8 cellular contexts compared by ENCODE assay signal in genomic region chr2:119702918-119703401, GRCh38. TPM values are rescaled to one million over a fixed set of nuclear protein-coding genes. Genes with fewer than 3 reads are reported as not detected.
A peak's percentile ranks its signal among the peaks of the same experiment; 100 is the strongest.
DNase-seq lines count a peak whose midpoint lies in the region; ATAC-seq, FAIRE-seq and TF ChIP-seq lines count a peak whose summit lies in the region.

No MANE protein-coding gene starts in this region.

- no peak for TF ChIP-seq EP300 in HepG2 (IDR thresholded peaks at IDR 0.05; ENCODE audit: low read depth in 2 of 2, low read length in 2 of 2)
- TF ChIP-seq EP300 in HepG2 (CRISPR knock-in tag; IDR thresholded peaks at IDR 0.05; ENCODE audit: borderline replicate concordance): no peak

- H3K27me3 ChIP-seq in HepG2 (ENCODE audit: control insufficient read depth in 1 of 2, insufficient read depth in 2 of 2, low read length in 2 of 2): peaks cover 2 to 4% of the 10 kb centered on the region in 2 experiments; a peak in 2 of 5 replicates

- no peak for TF ChIP-seq POLR2A in HepG2 (IDR thresholded peaks at IDR 0.05; ENCODE audit: insufficient read depth in 1 of 2, low read depth in 2 of 2, low read length in 2 of 2)

- no TSS peak for BruUV-seq in HepG2 (replicated peaks; lab: Mats Ljungman, UMichigan)

- H3K9me3 ChIP-seq in HepG2 (ENCODE audit: low read length): peaks cover 9% of the 10 kb centered on the region; the same call in 1 of the 2 replicates

- CTCF ChIA-PET in activated CD4-positive, alpha-beta T cell treated with anti-CD3 and anti-CD28 coated beads for 36 hours (lab: Charles Lee): interaction anchor here (0.6 to 3.8 kb wide), 22 partner anchors 11 to 1033 kb away, joined by 3 to 36 read pairs (median 4); partner anchors contain the start of gene TMEM177
- CTCF ChIA-PET in HepG2 (lab: Yijun Ruan, JAX; ENCODE audit: low intra/inter-chr PET ratio, low total read pairs): interaction anchor here (0.7 to 1.9 kb wide), 4 partner anchors 18 to 472 kb away, joined by 4 to 47 read pairs (median 9); no protein-coding TSS in a partner anchor

- peak; percentile 57 for ATAC-seq in GM18520 (IDR thresholded peaks at IDR 0.05; ENCODE audit: unreplicated experiment)
- peak; percentile 80 for ATAC-seq in HG03064 (IDR thresholded peaks at IDR 0.05; ENCODE audit: low read depth, unreplicated experiment)
- ATAC-seq in activated CD4-positive, alpha-beta T cell treated with anti-CD3 and anti-CD28 coated beads for 36 hours: peak; percentile 81
- ATAC-seq in HepG2: peak; percentile 95

- no peak overlapping the region for H3K27ac Mint-ChIP-seq in activated CD4-positive, alpha-beta T cell treated with anti-CD3 and anti-CD28 coated beads for 36 hours

- H3K4me3 ChIP-seq in HepG2 (replicated peaks in 1 of 3; ENCODE audit: insufficient read depth in 1 of 3, low read depth in 2 of 3, low read length in 3 of 3): peak overlapping the region in 1 of 3 experiments; percentile 25; a peak in 2 of 6 replicates

- H3K27me3 Mint-ChIP-seq in activated CD4-positive, alpha-beta T cell treated with anti-CD3 and anti-CD28 coated beads for 36 hours: no peaks in the 10 kb centered on the region

- H2AFZ ChIP-seq in HepG2 (ENCODE audit: low read length): no peak overlapping the region

- no peaks in the 10 kb centered on the region for H4K20me1 ChIP-seq in HepG2 (ENCODE audit: insufficient read depth, low read length)

- peaks cover 21% of the 10 kb centered on the region for H3K4me1 Mint-ChIP-seq in activated CD4-positive, alpha-beta T cell treated with anti-CD3 and anti-CD28 coated beads for 36 hours

- in situ Hi-C loops in HepG2 (cut with HindIII; ENCODE audit: extremely low pct_ligation_motif_present, low pct_unique_long_range_greater_than_20kb): loop anchor here (5.0 to 10.0 kb wide), 2 partner anchors 124 to 472 kb away; no protein-coding TSS in a partner anchor

- H3K4me1 ChIP-seq in HepG2 (ENCODE audit: insufficient read depth, low read length): peaks cover 53% of the 10 kb centered on the region

- peak overlapping the region; percentile 56 for H3K4me2 ChIP-seq in HepG2 (ENCODE audit: low read depth, low read length)

- H3K27ac ChIP-seq in HepG2 (ENCODE audit: extremely low read length, insufficient read depth, low read length): no peak overlapping the region

- DNase-seq in AG09319 (ENCODE audit: extremely low read depth, low read depth): peak; percentile 10
- peak; percentile 50 for DNase-seq in NCI-H345 (lab: John Stamatoyannopoulos, UW)
- peak; percentile 82 for DNase-seq in activated CD4-positive, alpha-beta T cell treated with anti-CD3 and anti-CD28 coated beads for 36 hours
- peak; percentile 80 for DNase-seq in cerebellum (ENCODE audit: low spot score)
- DNase-seq in HepG2 (ENCODE audit: low spot score): peak; percentile 73
- peak; percentile 39 to 48 (median 40) for DNase-seq in stimulated activated CD4-positive, alpha-beta T cell treated with anti-CD3 and anti-CD28 coated beads, TNF-alpha, amount 100 ng/mL, for 48 hours (ENCODE audit: low read depth in 3 of 3)

- TF ChIP-seq RAD21 in HepG2 (CRISPR knock-in tag; IDR thresholded peaks at IDR 0.05): peak; percentile 98

- no peak overlapping the region for H3K4me3 Mint-ChIP-seq in activated CD4-positive, alpha-beta T cell treated with anti-CD3 and anti-CD28 coated beads for 36 hours

- peaks cover 3% of the 10 kb centered on the region for H3K9me3 Mint-ChIP-seq in activated CD4-positive, alpha-beta T cell treated with anti-CD3 and anti-CD28 coated beads for 36 hours (ENCODE audit: low read depth)

- no peaks in the 10 kb centered on the region for H3K36me3 Mint-ChIP-seq in activated CD4-positive, alpha-beta T cell treated with anti-CD3 and anti-CD28 coated beads for 36 hours (ENCODE audit: low read depth)

- intact Hi-C loops in activated CD4-positive, alpha-beta T cell treated with anti-CD3 and anti-CD28 coated beads for 36 hours (cut with DNase I, micrococcal nuclease): loop anchor here (1.0 to 10.0 kb wide), 10 partner anchors 54 to 610 kb away; partner anchors contain the start of genes EPB41L5 (in 2 of the 2) and PTPN4 (in 1 of the 2)
- intact Hi-C loops in HepG2 (cut with micrococcal nuclease; ENCODE audit: unreplicated experiment): loop anchor here (1.0 to 2.0 kb wide), 3 partner anchors 50 to 472 kb away; no protein-coding TSS in a partner anchor

- POLR2A ChIA-PET in activated CD4-positive, alpha-beta T cell treated with anti-CD3 and anti-CD28 coated beads for 36 hours (lab: Charles Lee): no interaction called here
- POLR2A ChIA-PET in HepG2 (lab: Yijun Ruan, JAX): interaction anchor here (0.6 to 1.1 kb wide), 2 partner anchors 10 to 24 kb away, joined by 3 to 6 read pairs; partner anchors contain the start of gene TMEM177

- peak; percentile 65 for FAIRE-seq in HepG2 (lab: Jason Lieb, UNC)

- TF ChIP-seq CTCF in AG09319 (IDR thresholded peaks at IDR 0.05; ENCODE audit: low read depth, low read length): peak; percentile 97
- TF ChIP-seq CTCF in HepG2 (CRISPR knock-in tag; IDR thresholded peaks at IDR 0.05): peak; percentile 98

- no peaks in the 10 kb centered on the region for H3K79me2 ChIP-seq in HepG2 (ENCODE audit: insufficient read depth, low read length)

- no peak overlapping the region for H3K9ac ChIP-seq in HepG2 (ENCODE audit: insufficient read depth, low read depth, low read length)

- WGBS in HepG2 (ENCODE audit: low lambda C conversion rate): 14% methylated on average over 8 of the region's 13 CpGs

- no peaks in the 10 kb centered on the region for H3K36me3 ChIP-seq in HepG2 (replicated peaks in 1 of 2; ENCODE audit: control insufficient read depth in 1 of 2, insufficient read depth in 2 of 2, low read length in 2 of 2)

RNA-seq across cellular contexts. Expression of gene TMEM177, which starts 24.0 kb away (rescaled TPM):
- total RNA-seq in activated CD4-positive, alpha-beta T cell treated with anti-CD3 and anti-CD28 coated beads for 36 hours: 10 to 100 TPM; 13.6 to 15.8 TPM
- 8.6 TPM for total RNA-seq in cerebellum
- 44.7 and 47.9 TPM in 2 replicates for total RNA-seq in HepG2 (2016; rRNA removed; fragmentation: Illumina TruSeq; extraction: Trizol)
- total RNA-seq in HepG2 (2016; cell fraction: cytosol; rRNA removed; fragmentation: Illumina TruSeq; extraction: Trizol; ENCODE audit: low read depth): 15.4 and 16.3 TPM in 2 replicates
- 47.5 and 49.2 TPM in 2 replicates for total RNA-seq in HepG2 (2016; cell fraction: insoluble cytoplasmic fraction; rRNA removed; fragmentation: Illumina TruSeq; extraction: Trizol)
- 27.3 and 32.1 TPM in 2 replicates for total RNA-seq in HepG2 (2016; cell fraction: membrane; rRNA removed; fragmentation: Illumina TruSeq; extraction: Trizol)
- 26.1 and 27.7 TPM in 2 replicates for total RNA-seq in HepG2 (2016; cell fraction: nucleus; rRNA removed; fragmentation: Illumina TruSeq; extraction: Trizol)
- 34.7 and 46.6 TPM in 2 replicates for polyA plus RNA-seq in HepG2 (2011; rRNA removed)
- polyA plus RNA-seq in HepG2 (2011; cell fraction: cytosol; rRNA removed): 34.2 and 43.3 TPM in 2 replicates
- polyA plus RNA-seq in HepG2 (2011; cell fraction: nucleus; rRNA removed): 46.4 and 51.6 TPM in 2 replicates
- polyA plus RNA-seq in HepG2 (2012): 20.5 and 32.1 TPM in 2 replicates
- polyA plus RNA-seq in HepG2 (2016; cell fraction: cytosol; fragmentation: Illumina TruSeq; extraction: Trizol; ENCODE audit: low read depth): 12.8 and 13.4 TPM in 2 replicates
- polyA plus RNA-seq in HepG2 (2016; cell fraction: insoluble cytoplasmic fraction; fragmentation: Illumina TruSeq; extraction: Trizol; ENCODE audit: low read depth): 62.8 and 62.9 TPM in 2 replicates
- 19.9 and 21.6 TPM in 2 replicates for polyA plus RNA-seq in HepG2 (2016; cell fraction: membrane; fragmentation: Illumina TruSeq; extraction: Trizol; ENCODE audit: low read depth)
- polyA plus RNA-seq in HepG2 (2016; cell fraction: nucleus; fragmentation: Illumina TruSeq; extraction: Trizol; ENCODE audit: insufficient read depth, low read depth): 41.1 and 43.7 TPM in 2 replicates
- 22.7 and 58.5 TPM in 2 replicates for polyA minus RNA-seq in HepG2 (2011; rRNA and poly(A)+ RNA removed; ENCODE audit: low replicate concordance)
- 13.8 and 15.2 TPM in 2 replicates for polyA minus RNA-seq in HepG2 (2011; cell fraction: cytosol; rRNA and poly(A)+ RNA removed)
- 49.2 and 53.5 TPM in 2 replicates for polyA minus RNA-seq in HepG2 (2011; cell fraction: nucleus; rRNA and poly(A)+ RNA removed)

RNA-seq across cellular contexts. Expression of gene PTPN4, which starts 56.8 kb away (rescaled TPM):
- 10 to 100 TPM; 32.4 to 38.0 TPM for total RNA-seq in activated CD4-positive, alpha-beta T cell treated with anti-CD3 and anti-CD28 coated beads for 36 hours
- 78.5 TPM for total RNA-seq in cerebellum
- total RNA-seq in HepG2 (2016; rRNA removed; fragmentation: Illumina TruSeq; extraction: Trizol): 34.6 and 40.4 TPM in 2 replicates
- total RNA-seq in HepG2 (2016; cell fraction: cytosol; rRNA removed; fragmentation: Illumina TruSeq; extraction: Trizol; ENCODE audit: low read depth): 42.5 and 43.6 TPM in 2 replicates
- total RNA-seq in HepG2 (2016; cell fraction: insoluble cytoplasmic fraction; rRNA removed; fragmentation: Illumina TruSeq; extraction: Trizol): 38.0 and 42.0 TPM in 2 replicates
- total RNA-seq in HepG2 (2016; cell fraction: membrane; rRNA removed; fragmentation: Illumina TruSeq; extraction: Trizol): 38.5 and 42.3 TPM in 2 replicates
- 46.5 and 59.3 TPM in 2 replicates for total RNA-seq in HepG2 (2016; cell fraction: nucleus; rRNA removed; fragmentation: Illumina TruSeq; extraction: Trizol)
- 20.3 and 21.7 TPM in 2 replicates for polyA plus RNA-seq in HepG2 (2011; rRNA removed)
- 5.8 and 7.6 TPM in 2 replicates for polyA plus RNA-seq in HepG2 (2011; cell fraction: cytosol; rRNA removed)
- 21.9 and 22.6 TPM in 2 replicates for polyA plus RNA-seq in HepG2 (2011; cell fraction: nucleus; rRNA removed)
- 8.1 and 8.3 TPM in 2 replicates for polyA plus RNA-seq in HepG2 (2012)
- 3.4 and 4.0 TPM in 2 replicates for polyA plus RNA-seq in HepG2 (2016; cell fraction: cytosol; fragmentation: Illumina TruSeq; extraction: Trizol; ENCODE audit: low read depth)
- polyA plus RNA-seq in HepG2 (2016; cell fraction: insoluble cytoplasmic fraction; fragmentation: Illumina TruSeq; extraction: Trizol; ENCODE audit: low read depth): 16.3 and 19.3 TPM in 2 replicates
- 5.1 and 9.5 TPM in 2 replicates for polyA plus RNA-seq in HepG2 (2016; cell fraction: membrane; fragmentation: Illumina TruSeq; extraction: Trizol; ENCODE audit: low read depth)
- polyA plus RNA-seq in HepG2 (2016; cell fraction: nucleus; fragmentation: Illumina TruSeq; extraction: Trizol; ENCODE audit: insufficient read depth, low read depth): 17.2 and 24.4 TPM in 2 replicates
- 60.8 and 71.6 TPM in 2 replicates for polyA minus RNA-seq in HepG2 (2011; rRNA and poly(A)+ RNA removed; ENCODE audit: low replicate concordance)
- polyA minus RNA-seq in HepG2 (2011; cell fraction: cytosol; rRNA and poly(A)+ RNA removed): 27.8 and 28.0 TPM in 2 replicates
- 139 and 141 TPM in 2 replicates for polyA minus RNA-seq in HepG2 (2011; cell fraction: nucleus; rRNA and poly(A)+ RNA removed)

Comparison
In these comparisons a context has a peak if more than half of its experiments do, and no peak if none do; other contexts are left out.
1. DNase-seq: peak in every context shown above with its lines; median percentile 82 in activated CD4-positive, alpha-beta T cell treated with anti-CD3 and anti-CD28 coated beads for 36 hours; 80 in cerebellum; 73 in HepG2; 50 in NCI-H345; 40 in stimulated activated CD4-positive, alpha-beta T cell treated with anti-CD3 and anti-CD28 coated beads, TNF-alpha, amount 100 ng/mL, for 48 hours; 10 in AG09319.